Comparison of ENCODE assay signal across 1 cellular context in genomic region chr6:30907758-30908591, GRCh38.
TF ChIP-seq lines count a peak whose summit lies in the region.

GTF2H4 (plus strand) TSS chr6:30908207.

TF ChIP-seq in WTC11, 78 proteins besides CTCF, POLR2A, EP300 and RAD21 (continued from another document):
- TF ChIP-seq ZBTB43 (CRISPR knock-in tag; IDR thresholded peaks at IDR 0.05) = no peak
